15 cellular contexts compared by ENCODE assay signal in genomic region chr5:35668794-35669193, GRCh38. TPM values are rescaled to one million over a fixed set of nuclear protein-coding genes. Genes with fewer than 3 reads are reported as not detected.
DNase-seq lines count a peak whose midpoint lies in the region; ATAC-seq and TF ChIP-seq lines count a peak whose summit lies in the region.
"Had no signal": no experiment of that assay in that cellular context is flagged by ENCODE, and none has a peak within 500 bp of the region (broad histone marks: within the 10 kb centered on the region; RNA-seq: fewer than 3 reads in every experiment).

No MANE protein-coding gene starts in this region.

- no peaks in the 10 kb centered on the region for H3K27me3 Mint-ChIP-seq in CD4-positive, alpha-beta T cell
- H3K27me3 Mint-ChIP-seq in CD8-positive, alpha-beta memory T cell: no peaks in the 10 kb centered on the region
- no peaks in the 10 kb centered on the region for H3K27me3 Mint-ChIP-seq in T-cell
- H3K27me3 Mint-ChIP-seq in effector memory CD8-positive, alpha-beta T cell: no peaks in the 10 kb centered on the region
- H3K27me3 Mint-ChIP-seq: B cell had no signal

- H3K36me3 ChIP-seq in CD8-positive, alpha-beta memory T cell (ENCODE audit: insufficient read depth, low read length): no peaks in the 10 kb centered on the region

- CTCF ChIA-PET in CD4-positive, alpha-beta T cell (lab: Charles Lee): interaction anchor here (2.0 to 4.6 kb wide), 2 partner anchors 17 to 256 kb away, joined by 7 to 27 read pairs; no protein-coding TSS in a partner anchor
- CTCF ChIA-PET in CD8-positive, alpha-beta memory T cell (lab: Charles Lee): interaction anchor here (0.9 kb wide), 1 partner anchor 17 kb away, joined by 5 read pairs; no protein-coding TSS in a partner anchor
- CTCF ChIA-PET in T-cell (lab: Charles Lee): interaction anchor here (0.9 to 1.9 kb wide), 4 partner anchors 17 to 256 kb away, joined by 3 to 5 read pairs (median 4); no protein-coding TSS in a partner anchor

- peaks cover 46% of the 10 kb centered on the region for H3K4me1 ChIP-seq in CD8-positive, alpha-beta memory T cell (ENCODE audit: insufficient read depth, low read length)

- intact Hi-C loops in CD4-positive, alpha-beta T cell (cut with DNase I, micrococcal nuclease): no loop called here

- peaks cover 52% of the 10 kb centered on the region for H3K36me3 Mint-ChIP-seq in CD4-positive, alpha-beta T cell (ENCODE audit: low read depth)
- H3K36me3 Mint-ChIP-seq in CD8-positive, alpha-beta memory T cell: peaks cover 9 to 33% (median 17%) of the 10 kb centered on the region in 3 donors
- H3K36me3 Mint-ChIP-seq in T-cell: peaks cover 30% of the 10 kb centered on the region
- no peaks in the 10 kb centered on the region for H3K36me3 Mint-ChIP-seq in effector memory CD8-positive, alpha-beta T cell (ENCODE audit: insufficient read depth)

- no peaks in the 10 kb centered on the region for H3K27me3 ChIP-seq in CD4-positive, alpha-beta T cell (ENCODE audit: control insufficient read depth, insufficient read depth, low read length)
- H3K27me3 ChIP-seq in CD8-positive, alpha-beta memory T cell (ENCODE audit: insufficient read depth, low read length, poor library complexity, severe bottlenecking): no peaks in the 10 kb centered on the region

- no peak overlapping the region for H3K27ac ChIP-seq in CD4-positive, alpha-beta T cell (ENCODE audit: low read depth, low read length)
- no peak overlapping the region for H3K27ac ChIP-seq in CD8-positive, alpha-beta memory T cell (ENCODE audit: low read depth, low read length)

- H3K9me3 ChIP-seq in CD4-positive, alpha-beta T cell (ENCODE audit: control insufficient read depth, low read length): no peaks in the 10 kb centered on the region
- no peaks in the 10 kb centered on the region for H3K9me3 ChIP-seq in CD8-positive, alpha-beta memory T cell (ENCODE audit: low read length)

- no peak for ATAC-seq in CD4-positive, alpha-beta T cell (ENCODE audit: poor library complexity)
- ATAC-seq in T-cell (replicated peaks in 1 of 4): no peak
- no peak for ATAC-seq in effector memory CD8-positive, alpha-beta T cell (replicated peaks)
- ATAC-seq: K562, Panc1, Right ventricle myocardium inferior had no signal

- no peak overlapping the region for H3K4me3 Mint-ChIP-seq in CD4-positive, alpha-beta T cell
- H3K4me3 Mint-ChIP-seq in CD8-positive, alpha-beta memory T cell: peak overlapping the region in 1 of 7 donors; percentile 14
- H3K4me3 Mint-ChIP-seq in T-cell: peak overlapping the region in 1 of 3 donors; percentile 6
- H3K4me3 Mint-ChIP-seq in effector memory CD8-positive, alpha-beta T cell: no peak overlapping the region
- H3K4me3 Mint-ChIP-seq: B cell had no signal

- H3K4me3 ChIP-seq in CD8-positive, alpha-beta memory T cell (ENCODE audit: low read length): no peak overlapping the region
- H3K4me3 ChIP-seq: K562 had no signal

- H3K27ac Mint-ChIP-seq in CD4-positive, alpha-beta T cell: peak overlapping the region; percentile 93
- peak overlapping the region in 6 of 8 donors; percentile 3 to 54 (median 36) for H3K27ac Mint-ChIP-seq in CD8-positive, alpha-beta memory T cell
- H3K27ac Mint-ChIP-seq in T-cell: peak overlapping the region; percentile 94 to 95
- H3K27ac Mint-ChIP-seq in effector memory CD8-positive, alpha-beta T cell: peak overlapping the region; percentile 61 to 88
- H3K27ac Mint-ChIP-seq: B cell had no signal

- POLR2A ChIA-PET in CD4-positive, alpha-beta T cell (lab: Charles Lee): interaction anchor here (1.2 to 2.1 kb wide), 3 partner anchors 10 to 185 kb away, joined by 3 to 9 read pairs (median 3); no protein-coding TSS in a partner anchor
- POLR2A ChIA-PET in CD8-positive, alpha-beta memory T cell (lab: Charles Lee): interaction anchor here (1.5 kb wide), 1 partner anchor 9 kb away, joined by 3 read pairs; no protein-coding TSS in a partner anchor
- POLR2A ChIA-PET in T-cell (lab: Charles Lee): interaction anchor here (0.6 kb wide), 2 partner anchors 199 to 737 kb away, joined by 3 read pairs; no protein-coding TSS in a partner anchor

- no peak for TF ChIP-seq CTCF in CD4-positive, alpha-beta T cell (IDR thresholded peaks at IDR 0.05)

- DNase-seq in CD4-positive, alpha-beta T cell: no peak
- no peak for DNase-seq in CD8-positive, alpha-beta memory T cell
- DNase-seq in T-cell: no peak
- no peak for DNase-seq in effector memory CD8-positive, alpha-beta T cell
- no peak for DNase-seq in activated CD8-positive, alpha-beta memory T cell treated with anti-CD3 and anti-CD28 coated beads, Interleukin-2, amount 50 U/mL, for 4 hours
- DNase-seq in NCI-H2171 (lab: John Stamatoyannopoulos, UW): no peak
- no peak for DNase-seq in NCI-H1105 treated with DMSO at 0.1 percent for 48 hours (lab: John Stamatoyannopoulos, UW)
- DNase-seq: NCI-H1105, NCI-H187, NCI-H446 treated with DMSO at 0.1 percent for 48 hours, NCI-H748 treated with DMSO at 0.1 percent for 48 hours had no signal

- H3K9me3 Mint-ChIP-seq in CD4-positive, alpha-beta T cell: peaks cover 3% of the 10 kb centered on the region
- H3K9me3 Mint-ChIP-seq in CD8-positive, alpha-beta memory T cell: peaks cover 0 to 4% (median 0%) of the 10 kb centered on the region in 5 donors
- peaks cover 0 to 5% (median 3%) of the 10 kb centered on the region in 3 donors for H3K9me3 Mint-ChIP-seq in T-cell
- H3K9me3 Mint-ChIP-seq in effector memory CD8-positive, alpha-beta T cell: no peaks in the 10 kb centered on the region

- peaks cover 96% of the 10 kb centered on the region for H3K4me1 Mint-ChIP-seq in CD4-positive, alpha-beta T cell (ENCODE audit: low read depth)
- peaks cover 50 to 83% (median 81%) of the 10 kb centered on the region in 3 donors for H3K4me1 Mint-ChIP-seq in CD8-positive, alpha-beta memory T cell
- H3K4me1 Mint-ChIP-seq in T-cell: peaks cover 68 to 80% (median 79%) of the 10 kb centered on the region in 3 donors
- H3K4me1 Mint-ChIP-seq in effector memory CD8-positive, alpha-beta T cell (ENCODE audit: low read depth in 2 of 2): peaks cover 32 to 46% of the 10 kb centered on the region in 2 donors

RNA-seq across cellular contexts. Expression of gene SPEF2, which starts 51.1 kb away (rescaled TPM):
- 1 to 10 TPM; 3.2 TPM for total RNA-seq in CD4-positive, alpha-beta T cell
- total RNA-seq in CD8-positive, alpha-beta memory T cell: 1 to 10 TPM; 5.3 to 6.8 TPM
- polyA plus RNA-seq in CD8-positive, alpha-beta memory T cell: 5.5 TPM
- total RNA-seq in T-cell: 10 to 100 TPM in 4 of 5 donors, 1 to 10 TPM in 1; 6.0 to 12.3 (median 11.3) TPM

Comparison
In these comparisons a context has a peak if more than half of its experiments do, and no peak if none do; other contexts are left out.
1. H3K27ac Mint-ChIP-seq: peak in every context shown above with its lines; median percentile 94 in T-cell; 93 in CD4-positive, alpha-beta T cell; 74 in effector memory CD8-positive, alpha-beta T cell; 36 in CD8-positive, alpha-beta memory T cell.